27 cellular contexts compared by ENCODE assay signal in genomic region chr9:130871395-130872057, GRCh38. TPM values are rescaled to one million over a fixed set of nuclear protein-coding genes. Genes with fewer than 3 reads are reported as not detected.
A peak's percentile ranks its signal among the peaks of the same experiment; 100 is the strongest.
DNase-seq lines count a peak whose midpoint lies in the region; ATAC-seq and TF ChIP-seq lines count a peak whose summit lies in the region.
"Had no signal": no experiment of that assay in that cellular context is flagged by ENCODE, and none has a peak within 500 bp of the region (broad histone marks: within the 10 kb centered on the region; RNA-seq: fewer than 3 reads in every experiment).

No MANE protein-coding gene starts in this region.

- no peak for ATAC-seq in HG02973 (IDR thresholded peaks at IDR 0.05; ENCODE audit: unreplicated experiment)
- ATAC-seq: activated naive CD8-positive, alpha-beta T cell treated with anti-CD3 and anti-CD28 coated beads, Interleukin-2, amount 50 U/mL, for 24 hours; body of pancreas; left colon; natural killer cell; right lobe of liver had no signal

- H3K36me3 ChIP-seq in OCI-LY3 (replicated peaks; ENCODE audit: low read depth, low read length) (peaks cover 54% of the 10 kb centered on the region), esophagus squamous epithelium (peaks cover 8 to 91% (median 38%) of the 10 kb centered on the region in 3 donors), thyroid gland (peaks cover 39 to 41% of the 10 kb centered on the region in 2 donors)

- no peak overlapping the region for H2AFZ ChIP-seq in OCI-LY3 (ENCODE audit: low read depth, low read length)

- H3K4me2 ChIP-seq in OCI-LY3 (ENCODE audit: low read length), result peak overlapping the region; percentile 71
- H3K4me2 ChIP-seq: KMS-11 had no signal

- H4K20me1 ChIP-seq in OCI-LY3 (ENCODE audit: insufficient read depth, low read length), result peaks cover 34% of the 10 kb centered on the region

- H3K79me2 ChIP-seq in OCI-LY3 (ENCODE audit: low read length), result peaks cover 12% of the 10 kb centered on the region; the same call in 1 of the 2 replicates

- no peak for DNase-seq in esophagus squamous epithelium (lab: John Stamatoyannopoulos, UW)
- peak; percentile 68 for DNase-seq in myocyte (ENCODE audit: low read depth)
- DNase-seq in thyroid gland, result no peak
- DNase-seq in NCI-H526 treated with DMSO at 0.1 percent for 48 hours (lab: John Stamatoyannopoulos, UW), result no peak
- DNase-seq in SIG-M5 treated with dmso at 0.1 percent for 504 hours (lab: John Stamatoyannopoulos, UW; ENCODE audit: unreplicated experiment), result no peak
- DNase-seq in SKM-1 treated with dmso at 0.1 percent for 144 hours (lab: John Stamatoyannopoulos, UW; ENCODE audit: unreplicated experiment), result no peak
- DNase-seq: activated CD4-positive, alpha-beta memory T cell treated with anti-CD3 and anti-CD28 coated beads for 36 hours; activated effector memory CD4-positive, alpha-beta T cell treated with Interleukin-2 at 50 U/mL for 16 hours; activated naive CD8-positive, alpha-beta T cell treated with anti-CD3 and anti-CD28 coated beads, Interleukin-2, amount 50 U/mL, for 24 hours; body of pancreas; CD4-positive, alpha-beta memory T cell; DMS 273 treated with DMSO at 0.1 percent for 48 hours; left colon; natural killer cell; NCI-H1694 treated with DMSO at 0.1 percent for 48 hours; NCI-H748 treated with DMSO at 0.1 percent for 48 hours; stimulated activated CD8-positive, alpha-beta memory T cell treated with anti-CD3 and anti-CD28 coated beads, Interleukin-4, amount 100 ng/mL, for 48 hours; SW 1271 had no signal

- TF ChIP-seq CTCF in OCI-LY3 (IDR thresholded peaks at IDR 0.05; ENCODE audit: low read depth, low read length) (no peak), esophagus squamous epithelium (IDR thresholded peaks at IDR 0.05) (no peak), thyroid gland (IDR thresholded peaks at IDR 0.05) (no peak)

- H3K9me3 ChIP-seq in OCI-LY3 (ENCODE audit: insufficient read depth, low read length) (no peaks in the 10 kb centered on the region), esophagus squamous epithelium (no peaks in the 10 kb centered on the region), thyroid gland (no peaks in the 10 kb centered on the region)
- H3K9me3 ChIP-seq: body of pancreas, right lobe of liver had no signal

- intact Hi-C loops in esophagus squamous epithelium (cut with DNase I), result loop anchor here (10.0 kb wide), 1 partner anchor 73 kb away; no protein-coding TSS in a partner anchor
- intact Hi-C loops in thyroid gland (cut with DNase I), result no loop called here

- peak overlapping the region; percentile 44; the same call in 1 of the 2 replicates for H3K9ac ChIP-seq in OCI-LY3 (ENCODE audit: low read length)
- H3K9ac ChIP-seq: KMS-11 had no signal

- H3K27me3 ChIP-seq in OCI-LY3 (ENCODE audit: low read depth, low read length) (no peaks in the 10 kb centered on the region), esophagus squamous epithelium (no peaks in the 10 kb centered on the region), thyroid gland (no peaks in the 10 kb centered on the region)
- H3K27me3 ChIP-seq: body of pancreas, right lobe of liver had no signal

- H3K4me3 ChIP-seq in OCI-LY3 (ENCODE audit: low read length) (peak overlapping the region; percentile 50), esophagus squamous epithelium (no peak overlapping the region), thyroid gland (replicated peaks in 1 of 3) (no peak overlapping the region)
- H3K4me3 ChIP-seq: body of pancreas, right lobe of liver had no signal

- H3K4me1 ChIP-seq in OCI-LY3 (ENCODE audit: low read length) (peaks cover 32% of the 10 kb centered on the region), esophagus squamous epithelium (peaks cover 0 to 68% (median 7%) of the 10 kb centered on the region in 3 donors), thyroid gland (peaks cover 33 to 48% of the 10 kb centered on the region in 2 donors)

- H3K27ac ChIP-seq in OCI-LY3 (ENCODE audit: low read length) (peak overlapping the region; percentile 85), esophagus squamous epithelium (peak overlapping the region in 3 of 4 donors; percentile 24 to 71 (median 66)), thyroid gland (peak overlapping the region in 2 of 3 donors; percentile 72 to 75)
- H3K27ac ChIP-seq: KMS-11, right lobe of liver had no signal

- WGBS in esophagus squamous epithelium, 2 donors, result 69 to 83% methylated on average over 7 to 8 of the region's 10 CpGs
- 86 to 91% methylated on average over 10 of the region's 10 CpGs for WGBS in thyroid gland, 2 donors

- TF ChIP-seq POLR2A in esophagus squamous epithelium (IDR thresholded peaks at IDR 0.05), result no peak
- no peak for TF ChIP-seq POLR2A in thyroid gland (IDR thresholded peaks at IDR 0.05)

RNA-seq across cellular contexts. Expression of gene QRFP, which starts 25.1 kb away (rescaled TPM):
- total RNA-seq in esophagus squamous epithelium (under 1 TPM in 1 of 4 donors, not detected in 3; 0.18 TPM), myocyte (not detected in 2 replicates), thyroid gland (not detected)
- polyA plus RNA-seq in myocyte (2012), result 0.49 TPM
- total RNA-seq: activated CD4-positive, alpha-beta memory T cell treated with anti-CD3 and anti-CD28 coated beads for 36 hours; body of pancreas; CD4-positive, alpha-beta memory T cell; chondrocyte; epithelial cell of proximal tubule; fibroblast of villous mesenchyme; HT1080; left colon; natural killer cell; osteocyte had no signal
- polyA plus RNA-seq: CD4-positive, alpha-beta memory T cell had no signal

RNA-seq across cellular contexts. Expression of gene ABL1, which starts 36.5 kb away (rescaled TPM):
- total RNA-seq in esophagus squamous epithelium, result 10 to 100 TPM; 22.1 to 51.7 (median 27.1) TPM
- 44.6 and 50.3 TPM in 2 replicates for total RNA-seq in myocyte
- polyA plus RNA-seq in myocyte (2012), result 60.2 TPM
- total RNA-seq in thyroid gland, result 10 to 100 TPM; 60.3 to 97.0 (median 79.8) TPM
